In the genomic region with DNA sequence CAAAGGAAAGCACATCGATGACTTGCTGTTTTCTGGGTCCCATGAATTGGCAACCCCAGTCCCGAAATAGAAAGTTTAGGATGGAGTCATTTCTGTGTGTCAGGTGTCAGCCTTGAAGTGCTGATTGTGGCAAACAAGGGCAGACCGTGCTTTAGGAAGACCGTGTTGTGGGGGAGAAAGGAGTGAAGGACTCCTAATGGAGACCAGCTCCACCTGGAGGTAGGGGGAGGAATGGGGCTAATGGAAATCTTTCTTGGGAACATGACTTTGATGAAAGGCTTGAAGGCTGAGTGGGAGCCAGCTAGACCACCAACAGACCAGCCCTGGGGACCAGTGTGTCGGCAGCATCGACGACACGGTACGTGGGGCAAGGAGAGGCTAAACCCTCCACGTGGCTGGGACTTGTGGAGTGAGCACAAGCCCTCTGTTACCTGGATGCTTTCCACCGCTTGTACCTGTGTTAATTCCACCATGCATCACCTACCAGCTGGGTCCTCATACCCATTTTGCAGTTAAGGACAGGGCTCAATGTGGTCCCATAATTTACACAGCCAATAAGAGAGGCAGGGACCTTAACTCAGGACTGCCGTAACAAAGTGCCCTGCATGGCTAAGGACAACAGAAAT, we compare ENCODE assay signal across 2 cellular contexts.
A peak's percentile ranks its signal among the peaks of the same experiment; 100 is the strongest.
TF ChIP-seq lines count a peak whose summit lies in the region.

No MANE protein-coding gene starts in this region.

TF ChIP-seq in GM12878, 131 proteins besides CTCF, POLR2A, EP300 and RAD21 (continued from another document):
- no peak for TF ChIP-seq ZNF687 (IDR thresholded peaks at IDR 0.05)
- no peak for TF ChIP-seq SIX5 (IDR thresholded peaks at IDR 0.05; ENCODE audit: low read depth, low read length, severe bottlenecking)
- TF ChIP-seq USF2 (IDR thresholded peaks at IDR 0.05; ENCODE audit: borderline replicate concordance, low read depth, low read length), result no peak
- TF ChIP-seq, protein P1, sequence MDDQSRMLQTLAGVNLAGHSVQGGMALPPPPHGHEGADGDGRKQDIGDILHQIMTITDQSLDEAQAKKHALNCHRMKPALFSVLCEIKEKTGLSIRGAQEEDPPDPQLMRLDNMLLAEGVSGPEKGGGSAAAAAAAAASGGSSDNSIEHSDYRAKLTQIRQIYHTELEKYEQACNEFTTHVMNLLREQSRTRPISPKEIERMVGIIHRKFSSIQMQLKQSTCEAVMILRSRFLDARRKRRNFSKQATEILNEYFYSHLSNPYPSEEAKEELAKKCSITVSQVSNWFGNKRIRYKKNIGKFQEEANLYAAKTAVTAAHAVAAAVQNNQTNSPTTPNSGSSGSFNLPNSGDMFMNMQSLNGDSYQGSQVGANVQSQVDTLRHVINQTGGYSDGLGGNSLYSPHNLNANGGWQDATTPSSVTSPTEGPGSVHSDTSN (IDR thresholded peaks at IDR 0.05; ENCODE audit: insufficient replicate concordance, low read depth, low read length), result no peak
- no peak for TF ChIP-seq CHD1 (IDR thresholded peaks at IDR 0.05; ENCODE audit: low read depth, low read length)
- TF ChIP-seq SPI1 (IDR thresholded peaks at IDR 0.05; ENCODE audit: borderline replicate concordance, insufficient read depth, low read depth, low read length), result no peak
TF ChIP-seq in GM12878: peak in this region for 0.

TF ChIP-seq in HepG2, 621 proteins besides CTCF, POLR2A, EP300 and RAD21 (continued from another document and continues in another):
- no peak for TF ChIP-seq AHDC1 (CRISPR knock-in tag; IDR thresholded peaks at IDR 0.05; ENCODE audit: borderline replicate concordance)
- TF ChIP-seq ZFP37 (CRISPR knock-in tag; IDR thresholded peaks at IDR 0.05; ENCODE audit: borderline replicate concordance), result peak; percentile 24; the same call in 1 of the 2 replicates
- no peak for TF ChIP-seq ZNF317 (CRISPR knock-in tag; IDR thresholded peaks at IDR 0.05)
- peak; percentile 92 for TF ChIP-seq SMC3 (IDR thresholded peaks at IDR 0.05; ENCODE audit: low read length)
- TF ChIP-seq, protein P2, sequence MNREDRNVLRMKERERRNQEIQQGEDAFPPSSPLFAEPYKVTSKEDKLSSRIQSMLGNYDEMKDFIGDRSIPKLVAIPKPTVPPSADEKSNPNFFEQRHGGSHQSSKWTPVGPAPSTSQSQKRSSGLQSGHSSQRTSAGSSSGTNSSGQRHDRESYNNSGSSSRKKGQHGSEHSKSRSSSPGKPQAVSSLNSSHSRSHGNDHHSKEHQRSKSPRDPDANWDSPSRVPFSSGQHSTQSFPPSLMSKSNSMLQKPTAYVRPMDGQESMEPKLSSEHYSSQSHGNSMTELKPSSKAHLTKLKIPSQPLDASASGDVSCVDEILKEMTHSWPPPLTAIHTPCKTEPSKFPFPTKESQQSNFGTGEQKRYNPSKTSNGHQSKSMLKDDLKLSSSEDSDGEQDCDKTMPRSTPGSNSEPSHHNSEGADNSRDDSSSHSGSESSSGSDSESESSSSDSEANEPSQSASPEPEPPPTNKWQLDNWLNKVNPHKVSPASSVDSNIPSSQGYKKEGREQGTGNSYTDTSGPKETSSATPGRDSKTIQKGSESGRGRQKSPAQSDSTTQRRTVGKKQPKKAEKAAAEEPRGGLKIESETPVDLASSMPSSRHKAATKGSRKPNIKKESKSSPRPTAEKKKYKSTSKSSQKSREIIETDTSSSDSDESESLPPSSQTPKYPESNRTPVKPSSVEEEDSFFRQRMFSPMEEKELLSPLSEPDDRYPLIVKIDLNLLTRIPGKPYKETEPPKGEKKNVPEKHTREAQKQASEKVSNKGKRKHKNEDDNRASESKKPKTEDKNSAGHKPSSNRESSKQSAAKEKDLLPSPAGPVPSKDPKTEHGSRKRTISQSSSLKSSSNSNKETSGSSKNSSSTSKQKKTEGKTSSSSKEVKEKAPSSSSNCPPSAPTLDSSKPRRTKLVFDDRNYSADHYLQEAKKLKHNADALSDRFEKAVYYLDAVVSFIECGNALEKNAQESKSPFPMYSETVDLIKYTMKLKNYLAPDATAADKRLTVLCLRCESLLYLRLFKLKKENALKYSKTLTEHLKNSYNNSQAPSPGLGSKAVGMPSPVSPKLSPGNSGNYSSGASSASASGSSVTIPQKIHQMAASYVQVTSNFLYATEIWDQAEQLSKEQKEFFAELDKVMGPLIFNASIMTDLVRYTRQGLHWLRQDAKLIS (CRISPR knock-in tag; IDR thresholded peaks at IDR 0.05), result no peak
- TF ChIP-seq ZFP1 (CRISPR knock-in tag; IDR thresholded peaks at IDR 0.05), result 0 out of 2 replicates have a peak, but pooled peaks have one; percentile 37
- no peak for TF ChIP-seq SIX4 (CRISPR knock-in tag; IDR thresholded peaks at IDR 0.05)
- TF ChIP-seq NFIC (IDR thresholded peaks at IDR 0.05; ENCODE audit: low read length), result no peak
- TF ChIP-seq ZKSCAN8 (CRISPR knock-in tag; IDR thresholded peaks at IDR 0.05; ENCODE audit: borderline replicate concordance), result peak; percentile 69; the same call in 1 of the 2 replicates
- TF ChIP-seq MIER3 (CRISPR knock-in tag; IDR thresholded peaks at IDR 0.05; ENCODE audit: borderline replicate concordance), result 0 out of 2 replicates have a peak, but pooled peaks have one; percentile 45
- TF ChIP-seq KMT2A (CRISPR knock-in tag; IDR thresholded peaks at IDR 0.05), result no peak
- TF ChIP-seq ZNF674 (CRISPR knock-in tag; IDR thresholded peaks at IDR 0.05; ENCODE audit: low read depth), result no peak
- no peak for TF ChIP-seq BHLHE40 (IDR thresholded peaks at IDR 0.05; ENCODE audit: low read length)
- TF ChIP-seq HMG20A (CRISPR knock-in tag; IDR thresholded peaks at IDR 0.05; ENCODE audit: borderline replicate concordance), result no peak
- 0 out of 2 replicates have a peak, but pooled peaks have one; percentile 30 for TF ChIP-seq GATAD2A (CRISPR knock-in tag; IDR thresholded peaks at IDR 0.05)
- peak; percentile 79 for TF ChIP-seq ZNF772 (CRISPR knock-in tag; IDR thresholded peaks at IDR 0.05)
- no peak for TF ChIP-seq AKNA (CRISPR knock-in tag; IDR thresholded peaks at IDR 0.05; ENCODE audit: borderline replicate concordance)
- no peak for TF ChIP-seq ZNF737 (CRISPR knock-in tag; IDR thresholded peaks at IDR 0.05; ENCODE audit: borderline replicate concordance)
- TF ChIP-seq ZSCAN31 (CRISPR knock-in tag; IDR thresholded peaks at IDR 0.05; ENCODE audit: low read depth), result peak; percentile 54; the same call in 1 of the 2 replicates
- TF ChIP-seq, protein P3, sequence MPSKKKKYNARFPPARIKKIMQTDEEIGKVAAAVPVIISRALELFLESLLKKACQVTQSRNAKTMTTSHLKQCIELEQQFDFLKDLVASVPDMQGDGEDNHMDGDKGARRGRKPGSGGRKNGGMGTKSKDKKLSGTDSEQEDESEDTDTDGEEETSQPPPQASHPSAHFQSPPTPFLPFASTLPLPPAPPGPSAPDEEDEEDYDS (CRISPR knock-in tag; IDR thresholded peaks at IDR 0.05), result peak; percentile 38; the same call in 1 of the 2 replicates
- TF ChIP-seq ZFP36L1 (CRISPR knock-in tag; IDR thresholded peaks at IDR 0.05), result 0 out of 2 replicates have a peak, but pooled peaks have one; percentile 6
- no peak for TF ChIP-seq TSC22D2 (CRISPR knock-in tag; IDR thresholded peaks at IDR 0.05; ENCODE audit: borderline replicate concordance)
- no peak for TF ChIP-seq PITX1 (CRISPR knock-in tag; IDR thresholded peaks at IDR 0.05)
- no peak for TF ChIP-seq MLLT10 (CRISPR knock-in tag; IDR thresholded peaks at IDR 0.05)
- TF ChIP-seq ZNF577 (CRISPR knock-in tag; IDR thresholded peaks at IDR 0.05; ENCODE audit: borderline replicate concordance, low read depth), result no peak
- TF ChIP-seq POLR2AphosphoS2 (IDR thresholded peaks at IDR 0.05; ENCODE audit: low read depth, low read length), result peak; percentile 29; the same call in 1 of the 2 replicates
- no peak for TF ChIP-seq ELF4 (CRISPR knock-in tag; IDR thresholded peaks at IDR 0.05; ENCODE audit: borderline replicate concordance)
- TF ChIP-seq HOXA3 (CRISPR knock-in tag; IDR thresholded peaks at IDR 0.05), result no peak
- TF ChIP-seq, protein P4, sequence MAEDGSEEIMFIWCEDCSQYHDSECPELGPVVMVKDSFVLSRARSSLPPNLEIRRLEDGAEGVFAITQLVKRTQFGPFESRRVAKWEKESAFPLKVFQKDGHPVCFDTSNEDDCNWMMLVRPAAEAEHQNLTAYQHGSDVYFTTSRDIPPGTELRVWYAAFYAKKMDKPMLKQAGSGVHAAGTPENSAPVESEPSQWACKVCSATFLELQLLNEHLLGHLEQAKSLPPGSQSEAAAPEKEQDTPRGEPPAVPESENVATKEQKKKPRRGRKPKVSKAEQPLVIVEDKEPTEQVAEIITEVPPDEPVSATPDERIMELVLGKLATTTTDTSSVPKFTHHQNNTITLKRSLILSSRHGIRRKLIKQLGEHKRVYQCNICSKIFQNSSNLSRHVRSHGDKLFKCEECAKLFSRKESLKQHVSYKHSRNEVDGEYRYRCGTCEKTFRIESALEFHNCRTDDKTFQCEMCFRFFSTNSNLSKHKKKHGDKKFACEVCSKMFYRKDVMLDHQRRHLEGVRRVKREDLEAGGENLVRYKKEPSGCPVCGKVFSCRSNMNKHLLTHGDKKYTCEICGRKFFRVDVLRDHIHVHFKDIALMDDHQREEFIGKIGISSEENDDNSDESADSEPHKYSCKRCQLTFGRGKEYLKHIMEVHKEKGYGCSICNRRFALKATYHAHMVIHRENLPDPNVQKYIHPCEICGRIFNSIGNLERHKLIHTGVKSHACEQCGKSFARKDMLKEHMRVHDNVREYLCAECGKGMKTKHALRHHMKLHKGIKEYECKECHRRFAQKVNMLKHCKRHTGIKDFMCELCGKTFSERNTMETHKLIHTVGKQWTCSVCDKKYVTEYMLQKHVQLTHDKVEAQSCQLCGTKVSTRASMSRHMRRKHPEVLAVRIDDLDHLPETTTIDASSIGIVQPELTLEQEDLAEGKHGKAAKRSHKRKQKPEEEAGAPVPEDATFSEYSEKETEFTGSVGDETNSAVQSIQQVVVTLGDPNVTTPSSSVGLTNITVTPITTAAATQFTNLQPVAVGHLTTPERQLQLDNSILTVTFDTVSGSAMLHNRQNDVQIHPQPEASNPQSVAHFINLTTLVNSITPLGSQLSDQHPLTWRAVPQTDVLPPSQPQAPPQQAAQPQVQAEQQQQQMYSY (CRISPR knock-in tag; IDR thresholded peaks at IDR 0.05), result no peak
- peak; percentile 83; the same call in 1 of the 2 replicates for TF ChIP-seq ZBTB38 (CRISPR knock-in tag; IDR thresholded peaks at IDR 0.05)
- no peak for TF ChIP-seq TGIF2 (CRISPR knock-in tag; IDR thresholded peaks at IDR 0.05)
